10 cellular contexts compared by ENCODE assay signal in the genomic region with DNA sequence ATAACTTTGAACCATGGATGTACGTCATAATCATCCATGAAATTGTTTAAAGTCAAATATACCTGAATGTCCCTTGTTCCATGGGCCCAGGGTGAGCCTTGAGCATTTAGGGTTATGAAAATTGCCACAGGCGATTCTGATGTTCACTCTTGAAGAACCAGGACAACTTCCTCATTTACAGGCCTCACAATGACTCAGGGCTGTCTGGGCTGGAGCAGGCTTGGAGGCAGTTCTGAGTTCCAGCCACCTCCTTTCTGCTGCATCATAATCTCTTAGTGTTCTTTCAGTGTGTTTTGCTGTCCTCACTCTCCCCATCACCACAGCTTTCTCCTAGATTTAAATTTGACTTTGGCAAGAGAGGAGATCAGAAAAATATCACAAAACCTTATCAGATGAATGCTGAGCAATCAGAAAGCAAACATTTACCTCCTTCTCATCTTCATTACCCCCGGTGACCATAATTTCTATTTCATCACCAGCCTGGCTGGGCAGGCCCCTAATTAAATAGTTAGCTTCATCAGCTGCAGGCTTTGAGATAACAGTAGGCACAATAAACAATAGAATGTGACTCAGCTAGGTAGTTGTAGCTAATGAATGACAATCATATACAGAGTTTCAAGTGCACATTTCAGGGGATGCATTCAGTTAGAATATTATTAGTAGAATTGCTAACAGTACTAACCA.
DNase-seq lines count a peak whose midpoint lies in the region; ATAC-seq and FAIRE-seq lines count a peak whose summit lies in the region.
"Had no signal": no experiment of that assay in that cellular context is flagged by ENCODE, and none has a peak within 500 bp of the region (broad histone marks: within the 10 kb centered on the region; RNA-seq: fewer than 3 reads in every experiment).

No MANE protein-coding gene starts in this region.

- no peak overlapping the region for H3K4me3 ChIP-seq in small intestine (ENCODE audit: low read depth in 1 of 2, low read length in 2 of 2)

- H3K9me3 ChIP-seq in small intestine (ENCODE audit: control insufficient read depth, low read depth) = no peaks in the 10 kb centered on the region

- ATAC-seq in GM18517 (IDR thresholded peaks at IDR 0.05; ENCODE audit: unreplicated experiment) = peak; percentile 85
- ATAC-seq in GM21723 (IDR thresholded peaks at IDR 0.05; ENCODE audit: unreplicated experiment) = peak; percentile 82
- peak; percentile 87 for ATAC-seq in HG03469 (IDR thresholded peaks at IDR 0.05; ENCODE audit: unreplicated experiment)

- FAIRE-seq in small intestine (lab: Jason Lieb, UNC) = no peak
- FAIRE-seq: colon, G401.6 had no signal

- no peak overlapping the region for H3K27ac ChIP-seq in small intestine (ENCODE audit: low read depth in 1 of 2, low read length in 1 of 2)

- no peaks in the 10 kb centered on the region for H3K27me3 ChIP-seq in small intestine (ENCODE audit: control insufficient read depth in 2 of 2, insufficient read depth in 2 of 2, low read length in 2 of 2)

- 31 to 56% (median 36%) methylated on average over 3 of the region's 3 CpGs for WGBS in small intestine, 3 donors

- H3K4me1 ChIP-seq in small intestine (ENCODE audit: control insufficient read depth in 2 of 2, insufficient read depth in 1 of 2, low read depth in 1 of 2, low read length in 1 of 2) = no peaks in the 10 kb centered on the region

- H3K36me3 ChIP-seq in small intestine (ENCODE audit: control insufficient read depth in 2 of 2, insufficient read depth in 2 of 2, low read length in 2 of 2) = no peaks in the 10 kb centered on the region

- DNase-seq in iPS-NIHi7 (ENCODE audit: extremely low spot score) (peak; percentile 9), amygdala (lab: John Stamatoyannopoulos, UW) (no peak), small intestine (no peak)
- DNase-seq in activated CD4-positive, CD25-positive, alpha-beta regulatory T cell (lab: John Stamatoyannopoulos, UW) = no peak
- no peak for DNase-seq in activated naive CD4-positive, alpha-beta T cell treated with anti-CD3 and anti-CD28 coated beads, Interleukin-2, amount 50 U/mL, for 16 hours
